ENCODE assay signal across 10 cellular contexts in the genomic region with DNA sequence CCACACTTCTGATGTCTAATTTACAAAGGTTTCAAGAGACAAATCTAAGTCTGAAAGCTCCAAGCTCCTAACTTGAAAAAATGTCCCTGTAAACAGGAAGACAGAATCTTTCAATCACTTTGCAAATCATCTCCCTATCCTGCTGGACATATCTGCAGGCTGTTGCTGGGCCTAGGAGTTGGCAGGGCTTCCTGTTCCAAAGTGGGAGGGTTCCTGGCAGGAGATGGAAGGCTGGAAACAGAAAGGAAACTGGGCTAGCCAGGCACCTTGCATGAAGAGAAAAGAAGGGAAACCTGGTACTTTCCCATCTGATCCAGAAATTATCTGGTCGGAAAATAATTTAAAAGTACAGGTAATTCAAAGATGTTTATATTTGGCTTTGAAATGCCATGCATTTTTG.
DNase-seq lines count a peak whose midpoint lies in the region; TF ChIP-seq lines count a peak whose summit lies in the region.
"Had no signal": no experiment of that assay in that cellular context is flagged by ENCODE, and none has a peak within 500 bp of the region (broad histone marks: within the 10 kb centered on the region; RNA-seq: fewer than 3 reads in every experiment).

No MANE protein-coding gene starts in this region.

- TF ChIP-seq CTCF in fibroblast of villous mesenchyme (IDR thresholded peaks at IDR 0.05; ENCODE audit: insufficient read depth, low read depth, low read length) = no peak

- H3K9me3 ChIP-seq in SJSA1 (replicated peaks) = no peaks in the 10 kb centered on the region; the same call in 1 of the 2 replicates
- no peaks in the 10 kb centered on the region for H3K9me3 ChIP-seq in effector memory CD4-positive, alpha-beta T cell (ENCODE audit: control insufficient read depth, low read length)

- no peaks in the 10 kb centered on the region for H3K27me3 ChIP-seq in SJSA1 (replicated peaks)
- peaks cover 12% of the 10 kb centered on the region for H3K27me3 ChIP-seq in effector memory CD4-positive, alpha-beta T cell (replicated peaks; ENCODE audit: control insufficient read depth, insufficient read depth, low read length, poor library complexity, severe bottlenecking)

- H3K27ac ChIP-seq in SJSA1 = peak overlapping the region; percentile 94; the same call in 1 of the 2 replicates
- no peak overlapping the region for H3K27ac ChIP-seq in effector memory CD4-positive, alpha-beta T cell (ENCODE audit: insufficient read depth, low read length, poor library complexity, severe bottlenecking)

- peaks cover 14% of the 10 kb centered on the region for H3K36me3 ChIP-seq in SJSA1
- no peaks in the 10 kb centered on the region for H3K36me3 ChIP-seq in effector memory CD4-positive, alpha-beta T cell (ENCODE audit: control insufficient read depth, insufficient read depth, low read length)

- H3K4me3 ChIP-seq in SJSA1 = no peak overlapping the region
- no peak overlapping the region for H3K4me3 ChIP-seq in fibroblast of villous mesenchyme (ENCODE audit: low read depth, low read length)
- H3K4me3 ChIP-seq in effector memory CD4-positive, alpha-beta T cell (ENCODE audit: insufficient read depth, low read depth, low read length, poor library complexity, severe bottlenecking) = no peak overlapping the region

- DNase-seq in EH (ENCODE audit: low read depth) (peak; percentile 71), SJSA1 (ENCODE audit: low read depth in 1 of 2, low spot score in 2 of 2) (peak in 1 of 2 experiments; percentile 23), fibroblast of villous mesenchyme (ENCODE audit: low read depth) (peak; percentile 29), pons (ENCODE audit: low spot score) (peak; percentile 31), NCI-H526 treated with DMSO at 0.1 percent for 48 hours (lab: John Stamatoyannopoulos, UW) (no peak), 8988T (no peak), NCI-H345 (lab: John Stamatoyannopoulos, UW) (no peak)
- no peak for DNase-seq in effector memory CD4-positive, alpha-beta T cell
- DNase-seq: activated CD4-positive, alpha-beta memory T cell treated with anti-CD3 and anti-CD28 coated beads, Interleukin-2, amount 10 ng/mL, durations not matched to agents 7 days and 5 days; stimulated activated CD4-positive, alpha-beta T cell treated with anti-CD3 and anti-CD28 coated beads, Interleukin-2, amount 100 ng/mL, for 24 hours had no signal

- H3K4me1 ChIP-seq in SJSA1 (replicated peaks) = peaks cover 37% of the 10 kb centered on the region
- no peaks in the 10 kb centered on the region for H3K4me1 ChIP-seq in effector memory CD4-positive, alpha-beta T cell (ENCODE audit: control insufficient read depth, insufficient read depth, low read length, poor library complexity, severe bottlenecking)

Comparison
In these comparisons a context has a peak if more than half of its experiments do, and no peak if none do; other contexts are left out.
1. DNase-seq: peak in EH (single experiment), fibroblast of villous mesenchyme (single experiment) and pons (single experiment); none in NCI-H526 treated with DMSO at 0.1 percent for 48 hours (single experiment), 8988T (single experiment), NCI-H345 (single experiment) and effector memory CD4-positive, alpha-beta T cell (0 of 3).